Comparison of ENCODE assay signal across 12 cellular contexts in genomic region chr7:32893722-32894121, GRCh38. TPM values are rescaled to one million over a fixed set of nuclear protein-coding genes. Genes with fewer than 3 reads are reported as not detected.
DNase-seq lines count a peak whose midpoint lies in the region; ATAC-seq and TF ChIP-seq lines count a peak whose summit lies in the region.
"Had no signal": no experiment of that assay in that cellular context is flagged by ENCODE, and none has a peak within 500 bp of the region (broad histone marks: within the 10 kb centered on the region; RNA-seq: fewer than 3 reads in every experiment).

No MANE protein-coding gene starts in this region.

- no peak overlapping the region for H2AK5ac ChIP-seq in mesendoderm (ENCODE audit: low read length)

- no peaks in the 10 kb centered on the region for H3K9me3 Mint-ChIP-seq in activated naive CD4-positive, alpha-beta T cell treated with anti-CD3 and anti-CD28 coated beads, Interleukin-2, amount 50 U/mL, for 24 hours
- H3K9me3 Mint-ChIP-seq in activated T-helper 1 cell treated with anti-CD3 and anti-CD28 coated beads, Interleukin-12 subunit alpha, Interleukin-12 subunit beta, Interleukin-2, Interleukin-4 antibody, amounts not matched to agents 30 ng/mL and 10 ng/mL and 1 ng/mL, durations not matched to agents 14 hours and 24 hours and 36 hours, result no peaks in the 10 kb centered on the region
- no peaks in the 10 kb centered on the region for H3K9me3 Mint-ChIP-seq in type B pancreatic cell

- H3K36me3 Mint-ChIP-seq in activated naive CD4-positive, alpha-beta T cell treated with anti-CD3 and anti-CD28 coated beads, Interleukin-2, amount 50 U/mL, for 24 hours, result no peaks in the 10 kb centered on the region
- peaks cover 10% of the 10 kb centered on the region for H3K36me3 Mint-ChIP-seq in activated T-helper 1 cell treated with anti-CD3 and anti-CD28 coated beads, Interleukin-12 subunit alpha, Interleukin-12 subunit beta, Interleukin-2, Interleukin-4 antibody, amounts not matched to agents 30 ng/mL and 10 ng/mL and 1 ng/mL, durations not matched to agents 14 hours and 24 hours and 36 hours (ENCODE audit: low read depth)
- H3K36me3 Mint-ChIP-seq in type B pancreatic cell, result no peaks in the 10 kb centered on the region

- H3K27me3 Mint-ChIP-seq in activated naive CD4-positive, alpha-beta T cell treated with anti-CD3 and anti-CD28 coated beads, Interleukin-2, amount 50 U/mL, for 24 hours, result peaks cover 1% of the 10 kb centered on the region
- peaks cover 2% of the 10 kb centered on the region for H3K27me3 Mint-ChIP-seq in activated T-helper 1 cell treated with anti-CD3 and anti-CD28 coated beads, Interleukin-12 subunit alpha, Interleukin-12 subunit beta, Interleukin-2, Interleukin-4 antibody, amounts not matched to agents 30 ng/mL and 10 ng/mL and 1 ng/mL, durations not matched to agents 14 hours and 24 hours and 36 hours (ENCODE audit: insufficient read depth)
- no peaks in the 10 kb centered on the region for H3K27me3 Mint-ChIP-seq in type B pancreatic cell

- peak overlapping the region; percentile 34 for H3K56ac ChIP-seq in mesendoderm (ENCODE audit: low read length)

- H3K4ac ChIP-seq in mesendoderm (ENCODE audit: low read depth, low read length), result no peak overlapping the region

- H2BK15ac ChIP-seq in mesendoderm (replicated peaks; ENCODE audit: low read depth), result no peak overlapping the region

- DNase-seq in activated naive CD4-positive, alpha-beta T cell treated with Interleukin-2 at 50 U/mL for 16 hours, result no peak
- no peak for DNase-seq in activated T-helper 1 cell treated with anti-CD3 and anti-CD28 coated beads, Interleukin-12 subunit alpha, Interleukin-12 subunit beta, Interleukin-2, Interleukin-4 antibody, amounts not matched to agents 30 ng/mL and 10 ng/mL and 1 ng/mL, durations not matched to agents 14 hours and 24 hours and 36 hours (ENCODE audit: low spot score)
- no peak for DNase-seq in mesendoderm
- no peak for DNase-seq in type B pancreatic cell (ENCODE audit: extremely low spot score, unreplicated experiment)
- no peak for DNase-seq in islet precursor cell
- DNase-seq in stimulated activated CD4-positive, alpha-beta T cell treated with anti-CD3 and anti-CD28 coated beads, Interleukin-2, amount 100 ng/mL, for 24 hours, result no peak
- DNase-seq in aorta, result no peak
- DNase-seq: midbrain; NCI-H146; NK-92 treated with Interleukin-12 subunit alpha and Interleukin-12 subunit beta, amount 100 ng/mL, for 24 hours; stimulated activated CD4-positive, alpha-beta T cell treated with anti-CD3 and anti-CD28 coated beads, Interleukin-12 subunit alpha, Interleukin-12 subunit beta, amount 100 ng/mL, for 4 hours had no signal

- no peak for ATAC-seq in aorta (ENCODE audit: low FRiP score)

- H3K27ac ChIP-seq in mesendoderm (ENCODE audit: low read depth, low read length) (no peak overlapping the region), aorta (ENCODE audit: low read depth in 1 of 2, low read length in 2 of 2) (peak overlapping the region in 1 of 2 donors; percentile 14)

- H3K4me2 ChIP-seq in mesendoderm (ENCODE audit: low read length), result no peak overlapping the region

- H3K4me1 ChIP-seq in mesendoderm (ENCODE audit: control insufficient read depth, low read depth, low read length) (peaks cover 4% of the 10 kb centered on the region), aorta (ENCODE audit: control insufficient read depth in 1 of 2, insufficient read depth in 2 of 2, low read length in 2 of 2) (no peaks in the 10 kb centered on the region)

- H4K5ac ChIP-seq in mesendoderm (ENCODE audit: low read length), result no peak overlapping the region

- intact Hi-C loops in activated T-helper 1 cell treated with anti-CD3 and anti-CD28 coated beads, Interleukin-12 subunit alpha, Interleukin-12 subunit beta, Interleukin-2, Interleukin-4 antibody, amounts not matched to agents 30 ng/mL and 10 ng/mL and 1 ng/mL, durations not matched to agents 14 hours and 24 hours and 36 hours (cut with micrococcal nuclease), result loop anchor here (2.0 kb wide), 1 partner anchor 161 kb away; no protein-coding TSS in a partner anchor
- intact Hi-C loops in aorta (cut with DNase I), result loop anchor here (2.0 to 5.0 kb wide), 3 partner anchors 44 to 169 kb away; partner anchors contain the start of gene NT5C3A (in 1 of the 2)

- H3K9ac ChIP-seq in mesendoderm (ENCODE audit: low read length), result no peak overlapping the region

- H3K23ac ChIP-seq in mesendoderm (ENCODE audit: low read length), result no peak overlapping the region

- H3K4me3 ChIP-seq in mesendoderm (ENCODE audit: low read length) (no peak overlapping the region), aorta (ENCODE audit: low read length in 2 of 2) (no peak overlapping the region)

- H3K27ac Mint-ChIP-seq in activated naive CD4-positive, alpha-beta T cell treated with anti-CD3 and anti-CD28 coated beads, Interleukin-2, amount 50 U/mL, for 24 hours, result peak overlapping the region; percentile 99
- peak overlapping the region; percentile 95 for H3K27ac Mint-ChIP-seq in activated T-helper 1 cell treated with anti-CD3 and anti-CD28 coated beads, Interleukin-12 subunit alpha, Interleukin-12 subunit beta, Interleukin-2, Interleukin-4 antibody, amounts not matched to agents 30 ng/mL and 10 ng/mL and 1 ng/mL, durations not matched to agents 14 hours and 24 hours and 36 hours
- peak overlapping the region; percentile 98 for H3K27ac Mint-ChIP-seq in type B pancreatic cell

- peaks cover 35% of the 10 kb centered on the region for H3K4me1 Mint-ChIP-seq in activated naive CD4-positive, alpha-beta T cell treated with anti-CD3 and anti-CD28 coated beads, Interleukin-2, amount 50 U/mL, for 24 hours
- peaks cover 44% of the 10 kb centered on the region for H3K4me1 Mint-ChIP-seq in activated T-helper 1 cell treated with anti-CD3 and anti-CD28 coated beads, Interleukin-12 subunit alpha, Interleukin-12 subunit beta, Interleukin-2, Interleukin-4 antibody, amounts not matched to agents 30 ng/mL and 10 ng/mL and 1 ng/mL, durations not matched to agents 14 hours and 24 hours and 36 hours (ENCODE audit: low read depth)
- peaks cover 25% of the 10 kb centered on the region for H3K4me1 Mint-ChIP-seq in type B pancreatic cell (ENCODE audit: unreplicated experiment)

- no peak overlapping the region for H3K18ac ChIP-seq in mesendoderm (ENCODE audit: low read length)

- no CpG with 5 or more reads among the region's 3 CpGs for WGBS in mesendoderm (ENCODE audit: extremely low coverage, insufficient coverage, low lambda C conversion rate)
- WGBS in aorta, 2 donors, result 96 to 98% methylated on average over 3 of the region's 3 CpGs

- H3K36me3 ChIP-seq in mesendoderm (ENCODE audit: control insufficient read depth, insufficient read depth, low read length), result no peaks in the 10 kb centered on the region
- H3K36me3 ChIP-seq in aorta (ENCODE audit: control insufficient read depth in 1 of 2, insufficient read depth in 2 of 2, low read length in 1 of 2), result no peaks in the 10 kb centered on the region

- H3K27me3 ChIP-seq in mesendoderm (ENCODE audit: insufficient read depth, low read length, poor library complexity) (no peaks in the 10 kb centered on the region), aorta (ENCODE audit: control insufficient read depth in 1 of 2, insufficient read depth in 2 of 2, low read length in 1 of 2) (no peaks in the 10 kb centered on the region)

- no peaks in the 10 kb centered on the region for H3K79me1 ChIP-seq in mesendoderm (ENCODE audit: low read length)

- H2BK5ac ChIP-seq in mesendoderm (ENCODE audit: low read length), result no peak overlapping the region

- peaks cover 22% of the 10 kb centered on the region for H3K79me2 ChIP-seq in mesendoderm (ENCODE audit: control insufficient read depth, insufficient read depth, low read length)

- no peak overlapping the region for H3K4me3 Mint-ChIP-seq in activated naive CD4-positive, alpha-beta T cell treated with anti-CD3 and anti-CD28 coated beads, Interleukin-2, amount 50 U/mL, for 24 hours
- peak overlapping the region; percentile 90 for H3K4me3 Mint-ChIP-seq in activated T-helper 1 cell treated with anti-CD3 and anti-CD28 coated beads, Interleukin-12 subunit alpha, Interleukin-12 subunit beta, Interleukin-2, Interleukin-4 antibody, amounts not matched to agents 30 ng/mL and 10 ng/mL and 1 ng/mL, durations not matched to agents 14 hours and 24 hours and 36 hours
- peak overlapping the region; percentile 93 for H3K4me3 Mint-ChIP-seq in type B pancreatic cell

- no peak for TF ChIP-seq CTCF in type B pancreatic cell (conservative IDR thresholded peaks at IDR 0.05)

- no peaks in the 10 kb centered on the region for H3K9me3 ChIP-seq in aorta (ENCODE audit: control insufficient read depth, low read length)

- H4K8ac ChIP-seq in mesendoderm (ENCODE audit: low read depth, low read length), result no peak overlapping the region

- H2BK120ac ChIP-seq in mesendoderm (ENCODE audit: low read depth, low read length), result no peak overlapping the region

RNA-seq across cellular contexts. Expression of gene KBTBD2, which starts 2.2 kb away (rescaled TPM):
- total RNA-seq in activated T-helper 1 cell treated with anti-CD3 and anti-CD28 coated beads, Interleukin-12 subunit alpha, Interleukin-12 subunit beta, Interleukin-2, Interleukin-4 antibody, amounts not matched to agents 30 ng/mL and 10 ng/mL and 1 ng/mL, durations not matched to agents 14 hours and 24 hours and 36 hours, result 29.0 and 34.0 TPM in 2 replicates
- 24.2 TPM for polyA plus RNA-seq in mesendoderm (2013, experiment 1 of 2)
- polyA plus RNA-seq in mesendoderm (2013, experiment 2 of 2), result 23.9 TPM
- total RNA-seq in type B pancreatic cell (ENCODE audit: low replicate concordance), result 20.6 and 32.3 TPM in 2 replicates
- total RNA-seq in aorta, result 10 to 100 TPM; 39.8 to 49.8 TPM
- 10 to 100 TPM in 1 of 2 donors, 1 to 10 TPM in 1; 8.5 to 17.0 TPM for polyA plus RNA-seq in aorta
